In the genomic region with DNA sequence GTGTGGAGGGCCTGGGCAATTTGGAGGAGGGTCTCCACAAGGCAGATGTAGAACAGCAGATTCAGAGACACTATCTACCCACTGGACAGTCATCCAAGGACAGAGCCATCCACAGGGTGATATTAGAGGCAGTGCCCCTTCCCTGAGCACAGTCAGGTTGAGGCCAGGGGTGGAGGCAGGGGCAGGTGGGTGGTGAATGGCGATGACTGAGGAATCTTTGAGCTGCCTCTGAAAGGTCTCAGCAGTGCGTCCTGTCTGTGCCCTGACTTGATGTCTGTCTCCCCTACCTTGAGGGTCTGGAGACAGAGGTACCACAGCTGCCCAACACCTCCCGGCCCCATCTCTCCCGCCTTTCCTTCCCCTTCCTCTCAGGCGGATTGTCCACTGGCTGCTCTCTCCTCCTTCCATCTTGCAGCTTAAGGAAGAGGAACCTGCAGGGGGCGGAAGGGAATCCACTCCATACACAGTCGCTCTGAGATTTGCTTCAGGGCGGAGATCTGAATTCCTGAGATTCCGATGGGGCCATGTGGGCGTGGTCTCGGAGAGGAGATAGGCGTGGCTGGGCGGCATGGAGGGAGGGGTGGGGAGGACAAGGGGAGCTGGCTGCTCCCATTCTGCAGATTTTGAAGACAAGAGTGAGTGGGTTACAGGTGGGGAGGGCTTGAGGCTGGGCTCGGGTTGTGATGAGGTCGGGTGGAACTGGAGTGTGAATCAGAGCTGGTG, we compare ENCODE assay signal across 10 cellular contexts. TPM values are rescaled to one million over a fixed set of nuclear protein-coding genes. Genes with fewer than 3 reads are reported as not detected.
DNase-seq lines count a peak whose midpoint lies in the region; FAIRE-seq and TF ChIP-seq lines count a peak whose summit lies in the region.
"Had no signal": no experiment of that assay in that cellular context is flagged by ENCODE, and none has a peak within 500 bp of the region (broad histone marks: within the 10 kb centered on the region; RNA-seq: fewer than 3 reads in every experiment).

No MANE protein-coding gene starts in this region.

- no peaks in the 10 kb centered on the region for H4K20me1 ChIP-seq in H1 (replicated peaks in 1 of 2; ENCODE audit: control insufficient read depth in 1 of 2, insufficient read depth in 2 of 2, low read length in 2 of 2)

- peak overlapping the region; percentile 98 for H3K18ac ChIP-seq in H1 (ENCODE audit: extremely low read depth, low read length)

- peak; percentile 49 to 58 for TF ChIP-seq RAD21 in H1 (IDR thresholded peaks at IDR 0.05 in 1 of 2, conservative IDR thresholded peaks at IDR 0.05 in 1 of 2; ENCODE audit: low read depth in 2 of 2, low read length in 2 of 2)

- H3K27ac ChIP-seq in H1 (ENCODE audit: low read depth, low read length) = no peak overlapping the region

- H3K9me3 ChIP-seq in H1 (ENCODE audit: insufficient read depth in 2 of 2, low read depth in 1 of 2, low read length in 1 of 2) = no peaks in the 10 kb centered on the region

- H2BK5ac ChIP-seq in H1 (ENCODE audit: low read depth, low read length) = peak overlapping the region; percentile 84; the same call in 1 of the 2 replicates

- H3K27me3 Mint-ChIP-seq in CD14-positive monocyte (ENCODE audit: low read depth in 3 of 3) = peaks cover 23 to 48% (median 30%) of the 10 kb centered on the region in 3 donors

- peaks cover 9% of the 10 kb centered on the region for H3K4me1 Mint-ChIP-seq in CD14-positive monocyte

- no peaks in the 10 kb centered on the region for H3K36me3 ChIP-seq in H1 (ENCODE audit: control insufficient read depth in 2 of 4, insufficient read depth in 4 of 4, low read length in 3 of 4)

- peak overlapping the region; percentile 89 for H2BK15ac ChIP-seq in H1 (ENCODE audit: low read length)

- H3K36me3 Mint-ChIP-seq in CD14-positive monocyte = no peaks in the 10 kb centered on the region

- H4K8ac ChIP-seq in H1 (ENCODE audit: extremely low read depth, insufficient read depth, low read length) = no peak overlapping the region

- no peak overlapping the region for H3K56ac ChIP-seq in H1 (replicated peaks; ENCODE audit: insufficient read length, low read depth, low read length)

- TF ChIP-seq CTCF in CD14-positive monocyte (IDR thresholded peaks at IDR 0.05) (peak; percentile 17), H1 (IDR thresholded peaks at IDR 0.05; ENCODE audit: control extremely low read depth in 1 of 3, insufficient read depth in 1 of 3, low read depth in 1 of 3, low read length in 3 of 3) (peak; percentile 48 to 62 (median 61)), GM10248 (IDR thresholded peaks at IDR 0.05; ENCODE audit: control extremely low read depth, extremely low read depth, low read depth, missing control alignments) (no peak)

- DNase-seq in CD14-positive monocyte (ENCODE audit: low spot score) (no peak), LoVo (ENCODE audit: low spot score) (peak; percentile 90), H1 (ENCODE audit: low read depth in 1 of 2, low spot score in 2 of 2) (peak; percentile 83 to 95), lung microvascular endothelial cell (ENCODE audit: low read depth in 2 of 2) (peak; percentile 20 to 74), GM10248 (ENCODE audit: extremely low spot score) (no peak), Ammon's horn (ENCODE audit: low spot score) (no peak), NCI-H2171 treated with DMSO at 0.1 percent for 48 hours (lab: John Stamatoyannopoulos, UW) (no peak)
- no peak for DNase-seq in effector CD8-positive, alpha-beta T cell (lab: John Stamatoyannopoulos, UW)

- peak overlapping the region; percentile 94 for H2BK12ac ChIP-seq in H1 (ENCODE audit: low read depth, low read length)

- peak overlapping the region; percentile 98 for H2BK20ac ChIP-seq in H1 (ENCODE audit: low read length)

- CTCF ChIA-PET in H1 (lab: Charles Lee; ENCODE audit: partially characterized antibody) = interaction anchor here (0.8 to 6.5 kb wide), 22 partner anchors 12 to 424 kb away, joined by 3 to 52 read pairs (median 4); a partner anchor contains a TSS
- CTCF ChIA-PET in GM10248 (lab: Yijun Ruan, JAX) = interaction anchor here (1.2 to 1.7 kb wide), 7 partner anchors 22 to 154 kb away, joined by 3 to 6 read pairs (median 4); no protein-coding TSS in a partner anchor

- H3K4ac ChIP-seq in H1 (replicated peaks; ENCODE audit: insufficient read length, low read depth, low read length) = peak overlapping the region; percentile 38

- H3K27ac Mint-ChIP-seq in CD14-positive monocyte = no peak overlapping the region
- H3K27ac Mint-ChIP-seq: dendritic cell treated with granulocyte-macrophage colony-stimulating factor and Interleukin-4, amounts not matched to agents 40 ng/mL and 50 ng/mL, for 4 days had no signal

- no peak overlapping the region for H3K4me3 ChIP-seq in H1 (ENCODE audit: extremely low read depth in 1 of 4, insufficient read depth in 2 of 4, low read depth in 3 of 4, low read length in 4 of 4)

- WGBS in H1 (ENCODE audit: extremely low coverage in 1 of 2, insufficient coverage in 1 of 2, insufficient read length in 1 of 2, insufficient replicate concordance in 2 of 2, low coverage in 1 of 2, low lambda C conversion rate in 2 of 2, missing lambda C conversion rate in 1 of 2), 2 experiments = 12% methylated on average over 14 of the region's 15 CpGs; no CpG with 5 or more reads in 1 of the 2 experiments

- no peaks in the 10 kb centered on the region for H3K79me1 ChIP-seq in H1 (ENCODE audit: low read depth, low read length)

- TF ChIP-seq EP300 in H1 (IDR thresholded peaks at IDR 0.05; ENCODE audit: borderline replicate concordance in 1 of 2, low read depth in 2 of 2, low read length in 2 of 2) = 0 out of 3 replicates have a peak, but pooled peaks of 1 of the 2 experiments have one; percentile 44

- peak overlapping the region; percentile 58; the same call in 1 of the 2 replicates for H2AK5ac ChIP-seq in H1 (ENCODE audit: low read depth, low read length)

- peak overlapping the region; percentile 94 for H4K91ac ChIP-seq in H1 (replicated peaks; ENCODE audit: insufficient read length, low read length)

- peak overlapping the region; percentile 45 for H2BK120ac ChIP-seq in H1 (replicated peaks; ENCODE audit: low read depth, low read length)

- FAIRE-seq in H1 (lab: Jason Lieb, UNC) = peak; percentile 81

- peaks cover 0 to 2% (median 0%) of the 10 kb centered on the region in 7 donors for H3K9me3 Mint-ChIP-seq in CD14-positive monocyte
- H3K9me3 Mint-ChIP-seq: dendritic cell treated with granulocyte-macrophage colony-stimulating factor and Interleukin-4, amounts not matched to agents 40 ng/mL and 50 ng/mL, for 4 days had no signal

- H3K4me2 ChIP-seq in H1 (ENCODE audit: insufficient read depth in 1 of 2, low read depth in 2 of 2, low read length in 2 of 2) = peak overlapping the region; percentile 14 to 64

- H2AFZ ChIP-seq in H1 (ENCODE audit: low read length) = peak overlapping the region; percentile 68; the same call in 1 of the 2 replicates

- H4K5ac ChIP-seq in H1 (ENCODE audit: insufficient read length, low read depth, low read length) = peak overlapping the region; percentile 22

- H3K23me2 ChIP-seq in H1 (ENCODE audit: low read depth, low read length) = no peaks in the 10 kb centered on the region

- no peaks in the 10 kb centered on the region; a peak in 1 of 7 replicates for H3K27me3 ChIP-seq in H1 (replicated peaks in 1 of 4; ENCODE audit: control insufficient read depth in 3 of 4, extremely low read depth in 1 of 4, insufficient read depth in 3 of 4, low read length in 3 of 4)

- POLR2A ChIA-PET in H1 (lab: Charles Lee; ENCODE audit: partially characterized antibody) = interaction anchor here (0.6 to 1.3 kb wide), 9 partner anchors 12 to 199 kb away, joined by 3 to 5 read pairs (median 3); no protein-coding TSS in a partner anchor
- POLR2A ChIA-PET in GM10248 (lab: Yijun Ruan, JAX) = no interaction called here

- peak in 1 of 2 experiments; percentile 60; a peak in 2 of 3 replicates for TF ChIP-seq POLR2A in H1 (IDR thresholded peaks at IDR 0.05; ENCODE audit: control extremely low read depth in 1 of 2, low read depth in 2 of 2, low read length in 2 of 2)

- no peak overlapping the region for H3K14ac ChIP-seq in H1 (ENCODE audit: insufficient read length)

- no peak overlapping the region; a peak in 2 of 7 replicates for H3K9ac ChIP-seq in H1 (replicated peaks in 1 of 4; ENCODE audit: extremely low read depth in 1 of 4, low read depth in 3 of 4, low read length in 3 of 4)

- intact Hi-C loops in CD14-positive monocyte (cut with micrococcal nuclease) = no loop called here

- H3K4me3 Mint-ChIP-seq in CD14-positive monocyte = peak overlapping the region in 1 of 2 donors; percentile 33
- H3K4me3 Mint-ChIP-seq: dendritic cell treated with granulocyte-macrophage colony-stimulating factor and Interleukin-4, amounts not matched to agents 40 ng/mL and 50 ng/mL, for 4 days had no signal

- H3K79me2 ChIP-seq in H1 (ENCODE audit: control insufficient read depth in 1 of 2, insufficient read depth in 2 of 2, low read length in 2 of 2) = no peaks in the 10 kb centered on the region

- peaks cover 6 to 14% (median 9%) of the 10 kb centered on the region in 4 experiments for H3K4me1 ChIP-seq in H1 (replicated peaks in 1 of 4; ENCODE audit: control insufficient read depth in 3 of 4, insufficient read depth in 4 of 4, low read length in 3 of 4)

- H3K23ac ChIP-seq in H1 (ENCODE audit: insufficient read length) = no peak overlapping the region

RNA-seq across cellular contexts. Expression of a gene that starts 1.7 kb away (rescaled TPM):
- polyA plus RNA-seq in CD14-positive monocyte (not detected), H1 (2011; rRNA removed) (0.15 and 0.22 TPM in 2 replicates)
- total RNA-seq in H1 (2021; fragmentation: NEBNext Ultra II Directional; extraction: Animal tissue kit (Norgen Biotek cat#: 25700)) = 0.08 and 0.37 TPM in 2 replicates
- polyA plus RNA-seq in H1 (2011; cell fraction: cytosol; rRNA removed) = 0.18 TPM
- polyA plus RNA-seq in H1 (2011; cell fraction: nucleus; rRNA removed) = 0.41 TPM
- 0.19 to 0.34 TPM (median 0.26 TPM) in 4 replicates for polyA plus RNA-seq in H1 (2012, experiment 1 of 2)
- polyA plus RNA-seq in H1 (2012, experiment 2 of 2) = not detected
- 0.59 TPM for polyA plus RNA-seq in H1 (2013, experiment 1 of 2)
- 0.50 TPM for polyA plus RNA-seq in H1 (2013, experiment 2 of 2)
- polyA minus RNA-seq in H1 (2011; rRNA and poly(A)+ RNA removed) = 0.10 and 0.13 TPM in 2 replicates
- not detected for polyA minus RNA-seq in H1 (2011; cell fraction: cytosol; rRNA and poly(A)+ RNA removed)
- polyA minus RNA-seq in H1 (2011; cell fraction: nucleus; rRNA and poly(A)+ RNA removed) = not detected
- not detected in 2 replicates for total RNA-seq in lung microvascular endothelial cell
- total RNA-seq: subcutaneous adipose tissue had no signal

RNA-seq across cellular contexts. Expression of a gene that starts 10.5 kb away (rescaled TPM):
- polyA plus RNA-seq in CD14-positive monocyte = not detected
- total RNA-seq in H1 (2021; fragmentation: NEBNext Ultra II Directional; extraction: Animal tissue kit (Norgen Biotek cat#: 25700)) = not detected in 2 replicates
- polyA plus RNA-seq in H1 (2011; rRNA removed) = not detected in 2 replicates
- not detected for polyA plus RNA-seq in H1 (2011; cell fraction: cytosol; rRNA removed)
- polyA plus RNA-seq in H1 (2011; cell fraction: nucleus; rRNA removed) = not detected
- not detected in 4 replicates for polyA plus RNA-seq in H1 (2012, experiment 1 of 2)
- polyA plus RNA-seq in H1 (2012, experiment 2 of 2) = not detected
- polyA plus RNA-seq in H1 (2013, experiment 1 of 2) = not detected
- polyA plus RNA-seq in H1 (2013, experiment 2 of 2) = not detected
- not detected in 2 replicates for polyA minus RNA-seq in H1 (2011; rRNA and poly(A)+ RNA removed)
- polyA minus RNA-seq in H1 (2011; cell fraction: cytosol; rRNA and poly(A)+ RNA removed) = not detected
- polyA minus RNA-seq in H1 (2011; cell fraction: nucleus; rRNA and poly(A)+ RNA removed) = not detected
- total RNA-seq in lung microvascular endothelial cell = not detected in 2 replicates
- total RNA-seq: subcutaneous adipose tissue had no signal

RNA-seq across cellular contexts. Expression of a gene that starts 28.5 kb away (rescaled TPM):
- polyA plus RNA-seq in CD14-positive monocyte (1 to 10 TPM; 7.6 to 8.1 TPM), H1 (2011; rRNA removed) (26.8 and 34.8 TPM in 2 replicates)
- 41.2 and 47.7 TPM in 2 replicates for total RNA-seq in H1 (2021; fragmentation: NEBNext Ultra II Directional; extraction: Animal tissue kit (Norgen Biotek cat#: 25700))
- 36.0 TPM for polyA plus RNA-seq in H1 (2011; cell fraction: cytosol; rRNA removed)
- 180 TPM for polyA plus RNA-seq in H1 (2011; cell fraction: nucleus; rRNA removed)
- 20.8 to 48.2 TPM (median 43.6 TPM) in 4 replicates for polyA plus RNA-seq in H1 (2012, experiment 1 of 2)
- polyA plus RNA-seq in H1 (2012, experiment 2 of 2) = 31.4 TPM
- 25.2 TPM for polyA plus RNA-seq in H1 (2013, experiment 1 of 2)
- 23.4 TPM for polyA plus RNA-seq in H1 (2013, experiment 2 of 2)
- polyA minus RNA-seq in H1 (2011; rRNA and poly(A)+ RNA removed) = 34.0 and 41.2 TPM in 2 replicates
- polyA minus RNA-seq in H1 (2011; cell fraction: cytosol; rRNA and poly(A)+ RNA removed) = 25.2 TPM
- 32.4 TPM for polyA minus RNA-seq in H1 (2011; cell fraction: nucleus; rRNA and poly(A)+ RNA removed)
- 13.9 and 15.5 TPM in 2 replicates for total RNA-seq in lung microvascular endothelial cell

RNA-seq across cellular contexts. Expression of a gene that starts 34.5 kb away (rescaled TPM):
- polyA plus RNA-seq in CD14-positive monocyte (1 to 10 TPM; 3.6 to 6.0 TPM), H1 (2011; rRNA removed) (42.3 and 46.2 TPM in 2 replicates)
- 49.5 and 53.4 TPM in 2 replicates for total RNA-seq in H1 (2021; fragmentation: NEBNext Ultra II Directional; extraction: Animal tissue kit (Norgen Biotek cat#: 25700))
- polyA plus RNA-seq in H1 (2011; cell fraction: cytosol; rRNA removed) = 42.7 TPM
- 147 TPM for polyA plus RNA-seq in H1 (2011; cell fraction: nucleus; rRNA removed)
- 36.6 to 48.0 TPM (median 43.7 TPM) in 4 replicates for polyA plus RNA-seq in H1 (2012, experiment 1 of 2)
- polyA plus RNA-seq in H1 (2012, experiment 2 of 2) = 81.6 TPM
- 42.6 TPM for polyA plus RNA-seq in H1 (2013, experiment 1 of 2)
- polyA plus RNA-seq in H1 (2013, experiment 2 of 2) = 40.8 TPM
- 27.0 and 29.0 TPM in 2 replicates for polyA minus RNA-seq in H1 (2011; rRNA and poly(A)+ RNA removed)
- polyA minus RNA-seq in H1 (2011; cell fraction: cytosol; rRNA and poly(A)+ RNA removed) = 13.8 TPM
- polyA minus RNA-seq in H1 (2011; cell fraction: nucleus; rRNA and poly(A)+ RNA removed) = 39.6 TPM
- 8.3 and 12.9 TPM in 2 replicates for total RNA-seq in lung microvascular endothelial cell

RNA-seq across cellular contexts. Expression of a gene that starts 41.0 kb away (rescaled TPM):
- not detected for polyA plus RNA-seq in CD14-positive monocyte
- total RNA-seq in H1 (2021; fragmentation: NEBNext Ultra II Directional; extraction: Animal tissue kit (Norgen Biotek cat#: 25700)) = not detected in 2 replicates
- polyA plus RNA-seq in H1 (2011; rRNA removed) = not detected in 2 replicates
- polyA plus RNA-seq in H1 (2011; cell fraction: cytosol; rRNA removed) = 0.04 TPM
- 0.06 TPM for polyA plus RNA-seq in H1 (2011; cell fraction: nucleus; rRNA removed)
- polyA plus RNA-seq in H1 (2012, experiment 1 of 2) = not detected in 4 replicates
- not detected for polyA plus RNA-seq in H1 (2012, experiment 2 of 2)
- polyA plus RNA-seq in H1 (2013, experiment 1 of 2) = not detected
- not detected for polyA plus RNA-seq in H1 (2013, experiment 2 of 2)
- not detected in 2 replicates for polyA minus RNA-seq in H1 (2011; rRNA and poly(A)+ RNA removed)
- not detected for polyA minus RNA-seq in H1 (2011; cell fraction: cytosol; rRNA and poly(A)+ RNA removed)
- not detected for polyA minus RNA-seq in H1 (2011; cell fraction: nucleus; rRNA and poly(A)+ RNA removed)
- not detected in 2 replicates for total RNA-seq in lung microvascular endothelial cell
- total RNA-seq: subcutaneous adipose tissue had no signal

Comparison
In these comparisons a context has a peak if more than half of its experiments do, and no peak if none do; other contexts are left out.
1. DNase-seq: peak in LoVo (single experiment), H1 (2 of 2) and lung microvascular endothelial cell (2 of 2); none in CD14-positive monocyte (single experiment), GM10248 (single experiment), Ammon's horn (single experiment), NCI-H2171 treated with DMSO at 0.1 percent for 48 hours (single experiment) and effector CD8-positive, alpha-beta T cell (single experiment).